In genomic region chr1:234611153-234611798, GRCh38 we compare ENCODE assay signal across 8 cellular contexts. TPM values are rescaled to one million over a fixed set of nuclear protein-coding genes. Genes with fewer than 3 reads are reported as not detected.
DNase-seq lines count a peak whose midpoint lies in the region; ATAC-seq and TF ChIP-seq lines count a peak whose summit lies in the region.

No MANE protein-coding gene starts in this region.

- peak; percentile 23 for DNase-seq in stimulated activated CD8-positive, alpha-beta memory T cell treated with anti-CD3 and anti-CD28 coated beads, Interleukin-4, amount 100 ng/mL, for 24 hours (ENCODE audit: low read depth)
- no peak for DNase-seq in stimulated activated CD8-positive, alpha-beta memory T cell treated with anti-CD3 and anti-CD28 coated beads, Interleukin-4, amount 100 ng/mL, for 48 hours
- peak; percentile 85 for DNase-seq in NCI-H1417 treated with DMSO at 0.1 percent for 48 hours (lab: John Stamatoyannopoulos, UW)
- peak; percentile 81 for DNase-seq in SKM-1 (lab: John Stamatoyannopoulos, UW; ENCODE audit: unreplicated experiment)
- DNase-seq in coronary artery (ENCODE audit: low spot score) = no peak
- DNase-seq in testis = no peak

- TF ChIP-seq POLR2A in testis (IDR thresholded peaks at IDR 0.05) = no peak

- intact Hi-C loops in testis (cut with DNase I; ENCODE audit: low total_unique reads) = loop anchor here (2.0 to 10.0 kb wide), 3 partner anchors 56 to 471 kb away; no protein-coding TSS in a partner anchor

- H3K9me3 ChIP-seq in liver (ENCODE audit: control insufficient read depth in 4 of 4, low read length in 3 of 4) = no peaks in the 10 kb centered on the region
- H3K9me3 ChIP-seq in testis = no peaks in the 10 kb centered on the region

- ATAC-seq in HG02852 (IDR thresholded peaks at IDR 0.05; ENCODE audit: unreplicated experiment) = peak; percentile 22

- H3K27me3 ChIP-seq in liver (ENCODE audit: control insufficient read depth in 4 of 4, insufficient read depth in 4 of 4, low read length in 3 of 4) (no peaks in the 10 kb centered on the region), testis (no peaks in the 10 kb centered on the region)

- peak; percentile 62 to 70 for TF ChIP-seq RAD21 in liver (IDR thresholded peaks at IDR 0.05)

- no peak for TF ChIP-seq CTCF in coronary artery (IDR thresholded peaks at IDR 0.05)
- no peak for TF ChIP-seq CTCF in liver (IDR thresholded peaks at IDR 0.05; ENCODE audit: low read depth, low read length, missing input control)
- TF ChIP-seq CTCF in testis (IDR thresholded peaks at IDR 0.05) = no peak

- H3K27ac ChIP-seq in coronary artery (peak overlapping the region; percentile 99 to 100), liver (ENCODE audit: low read depth in 1 of 2, low read length in 2 of 2) (peak overlapping the region; percentile 95 to 100), testis (peak overlapping the region; percentile 89 to 97)

- H3K9ac ChIP-seq in liver (ENCODE audit: low read depth in 1 of 2, low read length in 2 of 2) = peak overlapping the region; percentile 57 to 91

- 2% methylated on average over 30 of the region's 30 CpGs for WGBS in liver
- 4 to 10% methylated on average over 7 to 19 of the region's 30 CpGs for WGBS in testis, 2 donors

- H3K4me3 ChIP-seq in coronary artery (peak overlapping the region; percentile 96), liver (ENCODE audit: low read depth in 1 of 3, low read length in 3 of 3) (peak overlapping the region in 1 of 3 donors; percentile 94), testis (peak overlapping the region; percentile 61 to 62)

- H3K4me1 ChIP-seq in liver (ENCODE audit: control insufficient read depth in 4 of 4, insufficient read depth in 4 of 4, low read length in 3 of 4) (peaks cover 9 to 38% (median 22%) of the 10 kb centered on the region in 4 donors), testis (peaks cover 34% of the 10 kb centered on the region)

- peaks cover 0 to 8% (median under 1%) of the 10 kb centered on the region in 4 donors for H3K36me3 ChIP-seq in liver (ENCODE audit: control insufficient read depth in 4 of 4, insufficient read depth in 3 of 4, low read depth in 1 of 4, low read length in 3 of 4)
- no peaks in the 10 kb centered on the region for H3K36me3 ChIP-seq in testis (ENCODE audit: low read depth, missing control alignments)

TF ChIP-seq in liver, 16 proteins besides CTCF, POLR2A, EP300 and RAD21:
- TF ChIP-seq YY1 (IDR thresholded peaks at IDR 0.05) (no peak), TAF1 (conservative IDR thresholded peaks at IDR 0.05) (peak; percentile 83), NR2F2 (IDR thresholded peaks at IDR 0.05) (no peak), SP1 (IDR thresholded peaks at IDR 0.05) (peak; percentile 70), FOXA2 (IDR thresholded peaks at IDR 0.05) (no peak), EGR1 (IDR thresholded peaks at IDR 0.05; ENCODE audit: low read depth in 2 of 2) (no peak), ATF3 (IDR thresholded peaks at IDR 0.05) (no peak), HNF4A (conservative IDR thresholded peaks at IDR 0.05) (peak; percentile 80 to 83), GABPA (IDR thresholded peaks at IDR 0.05 in 1 of 2, conservative IDR thresholded peaks at IDR 0.05 in 1 of 2) (no peak), ZBTB33 (IDR thresholded peaks at IDR 0.05) (peak; percentile 32), JUND (IDR thresholded peaks at IDR 0.05) (no peak), RXRA (IDR thresholded peaks at IDR 0.05) (peak; percentile 21 to 41), HNF4G (IDR thresholded peaks at IDR 0.05) (peak; percentile 68), FOXA1 (IDR thresholded peaks at IDR 0.05) (no peak)
- TF ChIP-seq, protein P1, sequence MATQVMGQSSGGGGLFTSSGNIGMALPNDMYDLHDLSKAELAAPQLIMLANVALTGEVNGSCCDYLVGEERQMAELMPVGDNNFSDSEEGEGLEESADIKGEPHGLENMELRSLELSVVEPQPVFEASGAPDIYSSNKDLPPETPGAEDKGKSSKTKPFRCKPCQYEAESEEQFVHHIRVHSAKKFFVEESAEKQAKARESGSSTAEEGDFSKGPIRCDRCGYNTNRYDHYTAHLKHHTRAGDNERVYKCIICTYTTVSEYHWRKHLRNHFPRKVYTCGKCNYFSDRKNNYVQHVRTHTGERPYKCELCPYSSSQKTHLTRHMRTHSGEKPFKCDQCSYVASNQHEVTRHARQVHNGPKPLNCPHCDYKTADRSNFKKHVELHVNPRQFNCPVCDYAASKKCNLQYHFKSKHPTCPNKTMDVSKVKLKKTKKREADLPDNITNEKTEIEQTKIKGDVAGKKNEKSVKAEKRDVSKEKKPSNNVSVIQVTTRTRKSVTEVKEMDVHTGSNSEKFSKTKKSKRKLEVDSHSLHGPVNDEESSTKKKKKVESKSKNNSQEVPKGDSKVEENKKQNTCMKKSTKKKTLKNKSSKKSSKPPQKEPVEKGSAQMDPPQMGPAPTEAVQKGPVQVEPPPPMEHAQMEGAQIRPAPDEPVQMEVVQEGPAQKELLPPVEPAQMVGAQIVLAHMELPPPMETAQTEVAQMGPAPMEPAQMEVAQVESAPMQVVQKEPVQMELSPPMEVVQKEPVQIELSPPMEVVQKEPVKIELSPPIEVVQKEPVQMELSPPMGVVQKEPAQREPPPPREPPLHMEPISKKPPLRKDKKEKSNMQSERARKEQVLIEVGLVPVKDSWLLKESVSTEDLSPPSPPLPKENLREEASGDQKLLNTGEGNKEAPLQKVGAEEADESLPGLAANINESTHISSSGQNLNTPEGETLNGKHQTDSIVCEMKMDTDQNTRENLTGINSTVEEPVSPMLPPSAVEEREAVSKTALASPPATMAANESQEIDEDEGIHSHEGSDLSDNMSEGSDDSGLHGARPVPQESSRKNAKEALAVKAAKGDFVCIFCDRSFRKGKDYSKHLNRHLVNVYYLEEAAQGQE (IDR thresholded peaks at IDR 0.05) = peak; percentile 10
- TF ChIP-seq, protein P2, sequence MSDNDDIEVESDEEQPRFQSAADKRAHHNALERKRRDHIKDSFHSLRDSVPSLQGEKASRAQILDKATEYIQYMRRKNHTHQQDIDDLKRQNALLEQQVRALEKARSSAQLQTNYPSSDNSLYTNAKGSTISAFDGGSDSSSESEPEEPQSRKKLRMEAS (IDR thresholded peaks at IDR 0.05) = no peak
TF ChIP-seq in liver: peak in this region for 7.

RNA-seq across cellular contexts. Expression of gene IRF2BP2, which starts 1.3 kb away (rescaled TPM):
- total RNA-seq in liver = 10 to 100 TPM; 31.5 to 48.2 TPM
- polyA plus RNA-seq in liver = 10 to 100 TPM; 22.2 to 39.3 TPM
- total RNA-seq in testis = 10 to 100 TPM; 82.0 to 96.6 TPM
- polyA plus RNA-seq in testis (ENCODE audit: insufficient read depth, low read depth, low replicate concordance) = 100 TPM

Comparison
In these comparisons a context has a peak if more than half of its experiments do, and no peak if none do; other contexts are left out.
1. DNase-seq: peak in stimulated activated CD8-positive, alpha-beta memory T cell treated with anti-CD3 and anti-CD28 coated beads, Interleukin-4, amount 100 ng/mL, for 24 hours (single experiment), NCI-H1417 treated with DMSO at 0.1 percent for 48 hours (single experiment) and SKM-1 (single experiment); none in stimulated activated CD8-positive, alpha-beta memory T cell treated with anti-CD3 and anti-CD28 coated beads, Interleukin-4, amount 100 ng/mL, for 48 hours (single experiment), coronary artery (single experiment) and testis (single experiment).
2. Peak in every context shown above with its lines, with median percentiles within 50 percentile points of each other: H3K27ac ChIP-seq.